ENCODE assay signal across 11 cellular contexts in genomic region chr3:57006048-57006709, GRCh38. TPM values are rescaled to one million over a fixed set of nuclear protein-coding genes. Genes with fewer than 3 reads are reported as not detected.
A peak's percentile ranks its signal among the peaks of the same experiment; 100 is the strongest.
DNase-seq lines count a peak whose midpoint lies in the region; ATAC-seq and TF ChIP-seq lines count a peak whose summit lies in the region.
"Had no signal": no experiment of that assay in that cellular context is flagged by ENCODE, and none has a peak within 500 bp of the region (broad histone marks: within the 10 kb centered on the region; RNA-seq: fewer than 3 reads in every experiment).

No MANE protein-coding gene starts in this region.

- intact Hi-C loops in PC-9 (cut with micrococcal nuclease; ENCODE audit: unreplicated experiment) = loop anchor here (2.0 to 10.0 kb wide), 4 partner anchors 55 to 849 kb away; partner anchors contain the start of genes APPL1 and SPATA12

- H3K36me3 ChIP-seq in PC-9 (ENCODE audit: low read depth) (no peaks in the 10 kb centered on the region), hepatocyte (replicated peaks; ENCODE audit: insufficient read depth, low read depth) (no peaks in the 10 kb centered on the region), thoracic aorta (no peaks in the 10 kb centered on the region)
- H3K36me3 ChIP-seq: MG63 had no signal

- peak overlapping the region; percentile 72 for H3K4me2 ChIP-seq in PC-9
- no peak overlapping the region for H3K4me2 ChIP-seq in hepatocyte

- POLR2A ChIA-PET in PC-9 (lab: Charles Lee; ENCODE audit: unreplicated experiment) = no interaction called here

- H3K9me3 ChIP-seq in PC-9 (ENCODE audit: insufficient read depth, low read depth) (no peaks in the 10 kb centered on the region), hepatocyte (ENCODE audit: low read depth) (no peaks in the 10 kb centered on the region), thoracic aorta (no peaks in the 10 kb centered on the region)
- H3K9me3 ChIP-seq: MG63 had no signal

- peaks cover 42% of the 10 kb centered on the region for H3F3A ChIP-seq in PC-9 (ENCODE audit: insufficient read depth, low read depth)

- peaks cover 39% of the 10 kb centered on the region for H3K4me1 ChIP-seq in PC-9 (replicated peaks; ENCODE audit: insufficient read depth)
- H3K4me1 ChIP-seq in hepatocyte (ENCODE audit: insufficient read depth) = peaks cover 33% of the 10 kb centered on the region
- peaks cover 11 to 32% of the 10 kb centered on the region in 2 donors for H3K4me1 ChIP-seq in thoracic aorta (ENCODE audit: control insufficient read depth in 1 of 2, low read depth in 2 of 2)

- H3K79me2 ChIP-seq in PC-9 (ENCODE audit: low read depth) = peaks cover 23% of the 10 kb centered on the region
- H3K79me2 ChIP-seq in hepatocyte = no peaks in the 10 kb centered on the region

- peak overlapping the region; percentile 16; the same call in 1 of the 2 replicates for H3K4me3 ChIP-seq in PC-9
- no peak overlapping the region for H3K4me3 ChIP-seq in hepatocyte
- no peak overlapping the region for H3K4me3 ChIP-seq in thoracic aorta
- H3K4me3 ChIP-seq: MG63 had no signal

- no peaks in the 10 kb centered on the region for H4K20me1 ChIP-seq in PC-9 (ENCODE audit: insufficient read depth)
- no peaks in the 10 kb centered on the region for H4K20me1 ChIP-seq in hepatocyte (ENCODE audit: insufficient read depth, poor library complexity, severe bottlenecking)

- ATAC-seq in thoracic aorta (ENCODE audit: insufficient number of reproducible peaks, low FRiP score, low read depth) (no peak), GM21737 (IDR thresholded peaks at IDR 0.05; ENCODE audit: unreplicated experiment) (no peak)

- DNase-seq in NCI-H128 (lab: John Stamatoyannopoulos, UW; ENCODE audit: unreplicated experiment) (peak; percentile 59), PC-9 (peak; percentile 48 to 61), hepatocyte (ENCODE audit: low spot score) (no peak), thoracic aorta (ENCODE audit: low spot score) (no peak), substantia nigra (lab: John Stamatoyannopoulos, UW) (no peak), C1 segment of cervical spinal cord (lab: John Stamatoyannopoulos, UW) (no peak)
- DNase-seq: activated CD4-positive, alpha-beta T cell treated with anti-CD3 and anti-CD28 coated beads for 48 hours; DND-41; effector memory CD4-positive, alpha-beta T cell; MG63 had no signal

- no TSS peak for BruUV-seq in PC-9 (replicated peaks; lab: Mats Ljungman, UMichigan)

- no peaks in the 10 kb centered on the region for H3K9me2 ChIP-seq in PC-9 (ENCODE audit: insufficient read depth)
- no peaks in the 10 kb centered on the region for H3K9me2 ChIP-seq in hepatocyte (replicated peaks; ENCODE audit: insufficient read depth)

- no peak for TF ChIP-seq CTCF in PC-9 (conservative IDR thresholded peaks at IDR 0.05)
- TF ChIP-seq CTCF in hepatocyte (IDR thresholded peaks at IDR 0.05; ENCODE audit: poor library complexity) = no peak
- no peak for TF ChIP-seq CTCF in thoracic aorta (IDR thresholded peaks at IDR 0.05)

- H3K27me3 ChIP-seq in PC-9 (ENCODE audit: insufficient read depth, low read depth) = no peaks in the 10 kb centered on the region
- no peaks in the 10 kb centered on the region for H3K27me3 ChIP-seq in hepatocyte
- H3K27me3 ChIP-seq in thoracic aorta (replicated peaks; ENCODE audit: insufficient read depth) = no peaks in the 10 kb centered on the region
- H3K27me3 ChIP-seq: MG63 had no signal

- H2AFZ ChIP-seq in PC-9 = peak overlapping the region; percentile 66; the same call in 1 of the 2 replicates
- no peak overlapping the region for H2AFZ ChIP-seq in hepatocyte

- CTCF ChIA-PET in PC-9 (lab: Charles Lee) = interaction anchor here (1.1 to 2.0 kb wide), 4 partner anchors 10 to 87 kb away, joined by 3 to 8 read pairs (median 4); no protein-coding TSS in a partner anchor

- peak overlapping the region; percentile 98 for H3K27ac ChIP-seq in PC-9
- H3K27ac ChIP-seq in hepatocyte = peak overlapping the region; percentile 82
- H3K27ac ChIP-seq in thoracic aorta = peak overlapping the region; percentile 83 to 85
- no peak overlapping the region for H3K27ac ChIP-seq in substantia nigra (ENCODE audit: low read depth, low read length, poor library complexity, severe bottlenecking)

- 63% methylated on average over 12 of the region's 12 CpGs for WGBS in hepatocyte (ENCODE audit: low lambda C conversion rate, missing lambda C conversion rate)

RNA-seq across cellular contexts. Expression of gene SPATA12, which starts 54.3 kb away (rescaled TPM):
- total RNA-seq in PC-9 (2021) (0.43 and 0.57 TPM in 2 replicates), hepatocyte (0.08 and 0.10 TPM in 2 replicates), thoracic aorta (not detected)
- 0.25 and 1.2 TPM in 2 replicates for polyA plus RNA-seq in hepatocyte

Comparison
In these comparisons a context has a peak if more than half of its experiments do, and no peak if none do; other contexts are left out.
1. DNase-seq: peak in NCI-H128 (single experiment) and PC-9 (2 of 2); none in hepatocyte (single experiment), thoracic aorta (single experiment), substantia nigra (0 of 49) and C1 segment of cervical spinal cord (0 of 14).